8 cellular contexts compared by ENCODE assay signal in genomic region chr3:93979850-93980677, GRCh38. TPM values are rescaled to one million over a fixed set of nuclear protein-coding genes. Genes with fewer than 3 reads are reported as not detected.
DNase-seq lines count a peak whose midpoint lies in the region; ATAC-seq and TF ChIP-seq lines count a peak whose summit lies in the region.

TSS of gene ARL13B (plus strand) at chr3:93980155. CDS start at chr3:93980424, 269 bp downstream.

- peaks cover 17% of the 10 kb centered on the region for H3K4me1 ChIP-seq in adipocyte (ENCODE audit: control insufficient read depth, insufficient read depth, low read length)
- H3K4me1 ChIP-seq in cardiac muscle cell (ENCODE audit: low read depth): peaks cover 11% of the 10 kb centered on the region
- H3K4me1 ChIP-seq in parathyroid adenoma: no peaks in the 10 kb centered on the region
- peaks cover 0 to 16% (median 14%) of the 10 kb centered on the region in 4 donors for H3K4me1 ChIP-seq in transverse colon

- in situ Hi-C loops in transverse colon (cut with MboI; ENCODE audit: low pct_ligation_motif_present in 1 of 4, low pct_unique_long_range_greater_than_20kb in 1 of 4, low sequenced_read_pairs in 3 of 4): loop anchor here in 1 of 4 donors (10.0 kb wide), 1 partner anchor 85 kb away; the partner anchor contains the start of genes DHFR2 and NSUN3

- WGBS in transverse colon (ENCODE audit: low coverage in 1 of 2), 2 donors: 0% methylated on average over 1 to 66 of the region's 66 CpGs

- no peaks in the 10 kb centered on the region for H3K36me3 ChIP-seq in adipocyte (ENCODE audit: control insufficient read depth, insufficient read depth, low read length, severe bottlenecking)
- H3K36me3 ChIP-seq in cardiac muscle cell: no peaks in the 10 kb centered on the region
- no peaks in the 10 kb centered on the region for H3K36me3 ChIP-seq in parathyroid adenoma (ENCODE audit: control insufficient read depth, insufficient read depth, low read length)
- no peaks in the 10 kb centered on the region for H3K36me3 ChIP-seq in transverse colon

- H3K27ac ChIP-seq in cardiac muscle cell: peak within 1 kb of the TSS; percentile 77
- peak within 1 kb of the TSS; percentile 85 for H3K27ac ChIP-seq in parathyroid adenoma
- peak within 1 kb of the TSS; percentile 90 to 96 (median 94) for H3K27ac ChIP-seq in transverse colon

- H3K4me3 ChIP-seq in GM12865 (ENCODE audit: low read depth, low read length) (peak within 1 kb of the TSS; percentile 68), adipocyte (ENCODE audit: low read length) (peak within 1 kb of the TSS; percentile 98), cardiac muscle cell (peak within 1 kb of the TSS; percentile 87), parathyroid adenoma (ENCODE audit: low read depth, low read length) (peak within 1 kb of the TSS; percentile 97), transverse colon (peak within 1 kb of the TSS; percentile 73 to 91 (median 82))

- peak; percentile 100 for ATAC-seq in HG02763 (IDR thresholded peaks at IDR 0.05; ENCODE audit: unreplicated experiment)

- no peaks in the 10 kb centered on the region for H3K27me3 ChIP-seq in adipocyte (replicated peaks; ENCODE audit: control insufficient read depth, insufficient read depth, low read length)
- no peaks in the 10 kb centered on the region for H3K27me3 ChIP-seq in cardiac muscle cell
- H3K27me3 ChIP-seq in parathyroid adenoma (ENCODE audit: control insufficient read depth, insufficient read depth, low read length): no peaks in the 10 kb centered on the region
- H3K27me3 ChIP-seq in transverse colon: no peaks in the 10 kb centered on the region

- H3K9me3 ChIP-seq in adipocyte (ENCODE audit: control insufficient read depth, low read length) (no peaks in the 10 kb centered on the region), cardiac muscle cell (ENCODE audit: low read depth) (no peaks in the 10 kb centered on the region), parathyroid adenoma (ENCODE audit: control insufficient read depth, low read length) (no peaks in the 10 kb centered on the region), transverse colon (no peaks in the 10 kb centered on the region)

- intact Hi-C loops in transverse colon (cut with DNase I; ENCODE audit: low total_unique reads): no loop called here

- peak within 1 kb of the TSS; percentile 87 for H3K4me2 ChIP-seq in parathyroid adenoma (ENCODE audit: low read length)

- TF ChIP-seq EP300 in transverse colon (IDR thresholded peaks at IDR 0.05; ENCODE audit: low read depth): no peak

- H3K9ac ChIP-seq in adipocyte (ENCODE audit: low read length) (peak within 1 kb of the TSS; percentile 89), parathyroid adenoma (peak within 1 kb of the TSS; percentile 32)

- peak within 1 kb of the TSS; percentile 77 for H2AFZ ChIP-seq in parathyroid adenoma

- H3K79me2 ChIP-seq in parathyroid adenoma: peaks cover 3% of the 10 kb centered on the region

- DNase-seq in GM12865 (ENCODE audit: low read depth): peak; percentile 98
- peak; percentile 94 for DNase-seq in NCI-H1417 treated with DMSO at 0.1 percent for 48 hours (lab: John Stamatoyannopoulos, UW)
- DNase-seq in SW480 (ENCODE audit: low spot score): peak; percentile 98
- DNase-seq in adipocyte (ENCODE audit: low read depth): peak; percentile 100
- DNase-seq in cardiac muscle cell (ENCODE audit: low read depth in 1 of 2, low spot score in 1 of 2): peak; percentile 99
- DNase-seq in transverse colon: peak; percentile 98

- TF ChIP-seq CTCF in GM12865 (IDR thresholded peaks at IDR 0.05; ENCODE audit: insufficient read depth, low read depth, low read length, missing control alignments): no peak
- TF ChIP-seq CTCF in cardiac muscle cell (IDR thresholded peaks at IDR 0.05; ENCODE audit: low read depth, low read length): no peak
- TF ChIP-seq CTCF in parathyroid adenoma (IDR thresholded peaks at IDR 0.05): no peak
- no peak for TF ChIP-seq CTCF in transverse colon (IDR thresholded peaks at IDR 0.05)

- peak; percentile 79 for TF ChIP-seq POLR2A in transverse colon (IDR thresholded peaks at IDR 0.05)

RNA-seq across cellular contexts. Expression of gene ARL13B, which starts in this region (rescaled TPM):
- 5.4 and 6.8 TPM in 2 replicates for total RNA-seq in cardiac muscle cell
- 8.5 and 8.8 TPM in 2 replicates for polyA plus RNA-seq in cardiac muscle cell
- total RNA-seq in transverse colon: 1 to 10 TPM in 3 of 4 donors, under 1 TPM in 1; 0.80 to 4.9 (median 3.6) TPM

Comparison
In these comparisons a context has a peak if more than half of its experiments do, and no peak if none do; other contexts are left out.
1. Peak in every context shown above with its lines: DNase-seq, ATAC-seq, H3K4me3 ChIP-seq and H3K27ac ChIP-seq.